In the genomic region with DNA sequence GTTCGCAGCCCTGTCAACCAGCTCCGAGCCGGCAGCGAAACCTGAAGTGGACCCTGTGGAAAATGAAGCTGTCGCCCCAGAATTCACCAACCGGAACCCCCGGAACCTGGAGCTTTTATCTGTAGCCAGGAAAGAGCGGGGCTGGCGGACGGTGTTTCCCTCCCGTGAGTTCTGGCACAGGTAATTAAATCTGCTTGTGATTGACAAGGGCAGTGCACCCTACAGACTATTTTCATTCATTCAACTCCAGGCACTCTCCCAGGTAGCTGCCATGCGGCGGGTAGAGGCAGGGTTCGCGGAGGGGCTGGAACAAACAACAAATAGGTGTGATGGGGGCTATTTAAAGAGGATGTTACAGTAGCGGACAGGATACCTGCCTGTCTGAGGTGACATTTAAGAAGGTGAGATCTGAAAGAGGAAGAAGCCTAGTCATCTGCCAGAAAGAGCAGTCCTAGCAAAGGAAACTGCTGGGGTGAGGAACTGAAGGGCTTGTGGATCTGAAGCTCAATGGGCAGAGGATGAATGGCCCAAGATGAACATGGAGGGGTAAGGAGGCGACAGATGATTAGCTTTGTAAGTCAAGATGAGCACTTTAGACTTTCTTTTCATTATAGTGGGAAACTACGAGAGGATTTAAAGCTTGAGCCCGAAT, we compare ENCODE assay signal across 7 cellular contexts. TPM values are rescaled to one million over a fixed set of nuclear protein-coding genes. Genes with fewer than 3 reads are reported as not detected.
DNase-seq lines count a peak whose midpoint lies in the region; ATAC-seq, FAIRE-seq and TF ChIP-seq lines count a peak whose summit lies in the region.

No MANE protein-coding gene starts in this region.

- H3K4me2 ChIP-seq in mammary epithelial cell (ENCODE audit: insufficient read depth, low read depth, low read length), result peak overlapping the region; percentile 96
- peak overlapping the region; percentile 97 for H3K4me2 ChIP-seq in mesendoderm (ENCODE audit: low read length)

- peaks cover 87% of the 10 kb centered on the region for H3K79me2 ChIP-seq in mammary epithelial cell (ENCODE audit: insufficient read depth, low read length)
- peaks cover 49% of the 10 kb centered on the region for H3K79me2 ChIP-seq in mesendoderm (ENCODE audit: control insufficient read depth, insufficient read depth, low read length)

- 9% methylated on average over 19 of the region's 19 CpGs for WGBS in mammary epithelial cell (ENCODE audit: low coverage, missing lambda C conversion rate)
- WGBS in mesendoderm (ENCODE audit: extremely low coverage, insufficient coverage, low lambda C conversion rate), result no CpG with 5 or more reads among the region's 19 CpGs
- WGBS in aorta, 2 donors, result 12 to 14% methylated on average over 19 of the region's 19 CpGs

- no peak for TF ChIP-seq CTCF in mammary epithelial cell (conservative IDR thresholded peaks at IDR 0.05 in 1 of 2, IDR thresholded peaks at IDR 0.05 in 1 of 2; ENCODE audit: extremely low read depth in 1 of 2, insufficient read depth in 1 of 2, low read depth in 1 of 2, low read length in 2 of 2)

- H3K9me3 ChIP-seq in mammary epithelial cell (replicated peaks; ENCODE audit: insufficient read depth, low read length) (no peaks in the 10 kb centered on the region), aorta (ENCODE audit: control insufficient read depth, low read length) (no peaks in the 10 kb centered on the region)

- in situ Hi-C loops in mammary epithelial cell (cut with MboI; ENCODE audit: low sequenced_read_pairs in 2 of 2), result no loop called here

- peak overlapping the region; percentile 61 for H2BK120ac ChIP-seq in mesendoderm (ENCODE audit: low read depth, low read length)

- H3K9ac ChIP-seq in mammary epithelial cell (ENCODE audit: insufficient read depth, low read length) (peak overlapping the region; percentile 84), mesendoderm (ENCODE audit: low read length) (peak overlapping the region; percentile 92)

- H3K79me1 ChIP-seq in mesendoderm (ENCODE audit: low read length), result peaks cover 4% of the 10 kb centered on the region

- peak overlapping the region; percentile 81 for H3K27ac ChIP-seq in mammary epithelial cell (ENCODE audit: insufficient read depth, low read depth, low read length)
- no peak overlapping the region for H3K27ac ChIP-seq in mesendoderm (ENCODE audit: low read depth, low read length)
- H3K27ac ChIP-seq in aorta (ENCODE audit: low read depth in 1 of 2, low read length in 2 of 2), result peak overlapping the region in 1 of 2 donors; percentile 14

- H4K5ac ChIP-seq in mesendoderm (ENCODE audit: low read length), result no peak overlapping the region

- H3K23ac ChIP-seq in mesendoderm (ENCODE audit: low read length), result no peak overlapping the region

- H3K4me3 ChIP-seq in mammary epithelial cell (replicated peaks in 1 of 3; ENCODE audit: insufficient read depth in 1 of 3, low read depth in 2 of 3, low read length in 3 of 3) (peak overlapping the region; percentile 71 to 81 (median 79)), mesendoderm (ENCODE audit: low read length) (peak overlapping the region; percentile 97), aorta (ENCODE audit: low read length in 2 of 2) (peak overlapping the region; percentile 49 to 76)

- intact Hi-C loops in mammary epithelial cell (cut with micrococcal nuclease) (loop anchor here (1.0 kb wide), 2 partner anchors 62 to 100 kb away; no protein-coding TSS in a partner anchor), aorta (cut with DNase I) (loop anchor here (1.0 to 5.0 kb wide), 2 partner anchors 41 to 100 kb away; no protein-coding TSS in a partner anchor)

- no peak for ATAC-seq in aorta (ENCODE audit: low FRiP score)
- no peak for ATAC-seq in GM21447 (IDR thresholded peaks at IDR 0.05; ENCODE audit: unreplicated experiment)

- peaks cover 21% of the 10 kb centered on the region for H3K36me3 ChIP-seq in mammary epithelial cell (ENCODE audit: insufficient read depth, low read length)
- H3K36me3 ChIP-seq in mesendoderm (ENCODE audit: control insufficient read depth, insufficient read depth, low read length), result no peaks in the 10 kb centered on the region
- H3K36me3 ChIP-seq in aorta (ENCODE audit: control insufficient read depth in 1 of 2, insufficient read depth in 2 of 2, low read length in 1 of 2), result no peaks in the 10 kb centered on the region

- peak overlapping the region; percentile 98 for H2AFZ ChIP-seq in mammary epithelial cell (ENCODE audit: low read depth, low read length)

- DNase-seq in GM12891 (ENCODE audit: insufficient read length, low spot score), result no peak
- DNase-seq in NCI-H146 treated with DMSO at 0.1 percent for 48 hours (lab: John Stamatoyannopoulos, UW; ENCODE audit: unreplicated experiment), result peak; percentile 42
- peak; percentile 20 for DNase-seq in mammary epithelial cell
- DNase-seq in mesendoderm, result peak; percentile 28
- DNase-seq in aorta, result no peak
- DNase-seq in SW 1271 (lab: John Stamatoyannopoulos, UW), result no peak

- no peaks in the 10 kb centered on the region for H3K27me3 ChIP-seq in mammary epithelial cell (ENCODE audit: insufficient read depth, low read length)
- H3K27me3 ChIP-seq in mesendoderm (ENCODE audit: insufficient read depth, low read length, poor library complexity), result no peaks in the 10 kb centered on the region
- H3K27me3 ChIP-seq in aorta (ENCODE audit: control insufficient read depth in 1 of 2, insufficient read depth in 2 of 2, low read length in 1 of 2), result no peaks in the 10 kb centered on the region

- H3K4me1 ChIP-seq in mammary epithelial cell (ENCODE audit: insufficient read depth, low read length) (peaks cover 13% of the 10 kb centered on the region), mesendoderm (ENCODE audit: control insufficient read depth, low read depth, low read length) (no peaks in the 10 kb centered on the region), aorta (ENCODE audit: control insufficient read depth in 1 of 2, insufficient read depth in 2 of 2, low read length in 2 of 2) (peaks cover 0 to 3% of the 10 kb centered on the region in 2 donors)

- H2BK5ac ChIP-seq in mesendoderm (ENCODE audit: low read length), result no peak overlapping the region

- no peak overlapping the region for H2AK5ac ChIP-seq in mesendoderm (ENCODE audit: low read length)

- H4K20me1 ChIP-seq in mammary epithelial cell (ENCODE audit: insufficient read depth, low read length), result no peaks in the 10 kb centered on the region

- H3K56ac ChIP-seq in mesendoderm (ENCODE audit: low read length), result peak overlapping the region; percentile 97

- peak overlapping the region; percentile 28 for H3K18ac ChIP-seq in mesendoderm (ENCODE audit: low read length)

- BruUV-seq in mammary epithelial cell (replicated peaks; lab: Mats Ljungman, UMichigan), result no TSS peak

- CTCF ChIA-PET in mammary epithelial cell (lab: Charles Lee; ENCODE audit: low non-redundant PET), result interaction anchor here (0.5 to 0.7 kb wide), 2 partner anchors 61 to 88 kb away, joined by 3 to 5 read pairs; no protein-coding TSS in a partner anchor

- peak; percentile 38 for FAIRE-seq in GM12891 (lab: Jason Lieb, UNC)

- dilution Hi-C loops in mammary epithelial cell (cut with HindIII; ENCODE audit: low sequenced_read_pairs), result no loop called here

- no peak for TF ChIP-seq POLR2A in GM12891 (IDR thresholded peaks at IDR 0.05; ENCODE audit: low read depth, low read length)

- peak overlapping the region; percentile 26 for H3K4ac ChIP-seq in mesendoderm (ENCODE audit: low read depth, low read length)

- H2BK15ac ChIP-seq in mesendoderm (replicated peaks; ENCODE audit: low read depth), result no peak overlapping the region

- H4K8ac ChIP-seq in mesendoderm (ENCODE audit: low read depth, low read length), result no peak overlapping the region

TF ChIP-seq in GM12891, 5 proteins besides CTCF, POLR2A, EP300 and RAD21:
- TF ChIP-seq SPI1 (IDR thresholded peaks at IDR 0.05; ENCODE audit: low read depth, low read length) (peak; percentile 26; the same call in 1 of the 2 replicates), TAF1 (IDR thresholded peaks at IDR 0.05; ENCODE audit: low read depth, low read length) (no peak), PAX5 (IDR thresholded peaks at IDR 0.05; ENCODE audit: insufficient read depth, low read length, severe bottlenecking) (peak; percentile 40), POLR2AphosphoS5 (IDR thresholded peaks at IDR 0.05; ENCODE audit: low read depth, low read length) (no peak), POU2F2 (IDR thresholded peaks at IDR 0.05; ENCODE audit: low read depth, low read length) (no peak)

RNA-seq across cellular contexts. Expression of gene MRPL18, which starts 0.8 kb away (rescaled TPM):
- polyA plus RNA-seq in GM12891 (2012; ENCODE audit: low read depth, missing spikeins), result 49.0 TPM
- total RNA-seq in mammary epithelial cell (10 to 100 TPM; 58.0 to 83.2 TPM), aorta (10 to 100 TPM; 38.8 to 54.8 TPM)
- polyA plus RNA-seq in mammary epithelial cell (91.0 TPM), aorta (10 to 100 TPM; 55.2 to 83.3 TPM)
- polyA minus RNA-seq in mammary epithelial cell, result 97.8 TPM
- 95.2 TPM for polyA plus RNA-seq in mesendoderm (2013, experiment 1 of 2)
- 95.5 TPM for polyA plus RNA-seq in mesendoderm (2013, experiment 2 of 2)

RNA-seq across cellular contexts. Expression of gene TCP1, which starts 1.7 kb away (rescaled TPM):
- polyA plus RNA-seq in GM12891 (2012; ENCODE audit: low read depth, missing spikeins), result 187 TPM
- 100 to 1,000 TPM; 186 to 243 TPM for total RNA-seq in mammary epithelial cell
- 159 TPM for polyA plus RNA-seq in mammary epithelial cell
- polyA minus RNA-seq in mammary epithelial cell, result 334 TPM
- 221 TPM for polyA plus RNA-seq in mesendoderm (2013, experiment 1 of 2)
- 220 TPM for polyA plus RNA-seq in mesendoderm (2013, experiment 2 of 2)
- total RNA-seq in aorta, result 100 to 1,000 TPM; 110 to 146 TPM
- 100 to 1,000 TPM; 105 to 116 TPM for polyA plus RNA-seq in aorta

RNA-seq across cellular contexts. Expression of gene PNLDC1, which starts 9.0 kb away (rescaled TPM):
- polyA plus RNA-seq in GM12891 (2012; ENCODE audit: low read depth, missing spikeins), result 0.06 TPM
- under 1 TPM in 1 of 2 donors, not detected in 1; 0.33 TPM for total RNA-seq in mammary epithelial cell
- polyA plus RNA-seq in mammary epithelial cell, result not detected
- not detected for polyA minus RNA-seq in mammary epithelial cell
- 0.14 TPM for polyA plus RNA-seq in mesendoderm (2013, experiment 1 of 2)
- 0.06 TPM for polyA plus RNA-seq in mesendoderm (2013, experiment 2 of 2)
- total RNA-seq in aorta, result under 1 TPM in 1 of 2 donors, not detected in 1; 0.26 TPM
- under 1 TPM; 0.38 to 0.46 TPM for polyA plus RNA-seq in aorta

RNA-seq across cellular contexts. Expression of gene ACAT2, which starts 29.2 kb away (rescaled TPM):
- polyA plus RNA-seq in GM12891 (2012; ENCODE audit: low read depth, missing spikeins), result 66.7 TPM
- total RNA-seq in mammary epithelial cell, result 100 to 1,000 TPM in 1 of 2 donors, 10 to 100 TPM in 1; 39.3 to 235 TPM
- polyA plus RNA-seq in mammary epithelial cell, result 102 TPM
- polyA minus RNA-seq in mammary epithelial cell, result 81.8 TPM
- 155 TPM for polyA plus RNA-seq in mesendoderm (2013, experiment 1 of 2)
- 160 TPM for polyA plus RNA-seq in mesendoderm (2013, experiment 2 of 2)
- 10 to 100 TPM; 16.5 to 21.4 TPM for total RNA-seq in aorta
- polyA plus RNA-seq in aorta, result 10 to 100 TPM; 13.0 to 18.7 TPM

Comparison
In these comparisons a context has a peak if more than half of its experiments do, and no peak if none do; other contexts are left out.
1. DNase-seq: peak in NCI-H146 treated with DMSO at 0.1 percent for 48 hours (single experiment), mammary epithelial cell (single experiment) and mesendoderm (single experiment); none in GM12891 (single experiment), aorta (0 of 2) and SW 1271 (0 of 2).
2. Peak in every context shown above with its lines, with median percentiles within 50 percentile points of each other: H3K4me3 ChIP-seq.